ENCODE assay signal across 8 cellular contexts in the genomic region with DNA sequence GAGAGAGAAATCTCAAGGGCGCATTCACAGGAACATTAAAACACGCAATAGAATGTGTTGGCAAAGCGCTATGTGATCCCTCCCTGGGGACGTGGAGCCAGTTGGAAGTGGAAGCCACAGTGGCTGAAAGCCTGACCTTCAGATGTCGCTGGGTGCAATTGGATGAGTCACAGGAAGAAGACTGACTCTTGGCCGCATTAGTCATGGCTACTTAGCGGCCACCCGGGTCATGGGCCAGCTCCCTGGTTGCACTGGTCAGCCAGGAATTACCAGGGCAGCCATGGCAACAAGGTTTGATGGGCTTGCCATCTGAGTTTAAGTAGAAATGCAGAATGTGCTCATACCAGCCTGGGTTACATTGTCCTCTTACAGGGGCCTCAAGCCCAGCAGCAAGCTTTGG.
DNase-seq lines count a peak whose midpoint lies in the region; ATAC-seq, FAIRE-seq and TF ChIP-seq lines count a peak whose summit lies in the region.
"Not testable (repeated sequence)": the region's sequence is repeated elsewhere in the genome, so short reads cannot be mapped to it uniquely, and the experiment has no call there.

No MANE protein-coding gene starts in this region.

- not testable (repeated sequence) for H3K27me3 Mint-ChIP-seq in astrocyte (ENCODE audit: low read depth, unreplicated experiment)

- intact Hi-C loops in left lung (cut with DNase I); posterior vena cava (cut with DNase I): not testable (repeated sequence)

- H4K20me1 ChIP-seq in astrocyte (ENCODE audit: insufficient read depth, low read length), result peaks cover 12% of the 10 kb centered on the region
- not testable (repeated sequence) for H4K20me1 ChIP-seq in fibroblast of lung (ENCODE audit: control insufficient read depth, extremely low read depth, insufficient read depth, low read length)

- H2AFZ ChIP-seq in astrocyte (ENCODE audit: low read depth, low read length); fibroblast of lung (ENCODE audit: low read length): not testable (repeated sequence)

- H3K4me2 ChIP-seq in astrocyte (ENCODE audit: low read length) (peak overlapping the region; percentile 91), fibroblast of lung (ENCODE audit: extremely low read depth, insufficient read depth, low read length) (peak overlapping the region; percentile 23)

- not testable (repeated sequence) for H3K9ac ChIP-seq in astrocyte (ENCODE audit: low read length)
- H3K9ac ChIP-seq in fibroblast of lung (ENCODE audit: insufficient read depth, low read length), result peak overlapping the region; percentile 42

- peak; percentile 75 for DNase-seq in COLO829 (ENCODE audit: low spot score)
- DNase-seq in LHCN-M2 (ENCODE audit: low read depth), result peak; percentile 99
- peak; percentile 91 for DNase-seq in astrocyte (ENCODE audit: low read depth)
- peak; percentile 94 to 98 for DNase-seq in fibroblast of lung (ENCODE audit: low read depth in 2 of 2)
- peak; percentile 68 to 76 for DNase-seq in left lung
- DNase-seq in posterior vena cava (ENCODE audit: low spot score), result peak; percentile 94
- DNase-seq in ureter (ENCODE audit: low spot score), result peak; percentile 56

- H3K4me1 ChIP-seq in astrocyte (ENCODE audit: insufficient read depth, low read length) (peaks cover 14% of the 10 kb centered on the region), fibroblast of lung (ENCODE audit: control insufficient read depth, extremely low read depth, insufficient read depth, low read length) (peaks cover 15% of the 10 kb centered on the region), left lung (peaks cover 4 to 25% of the 10 kb centered on the region in 2 donors)

- H3K27ac ChIP-seq in astrocyte (ENCODE audit: low read depth, low read length) (peak overlapping the region; percentile 17), fibroblast of lung (ENCODE audit: insufficient read depth, low read length) (peak overlapping the region; percentile 97), left lung (peak overlapping the region in 1 of 2 donors; percentile 13)

- not testable (repeated sequence) for H3K79me2 ChIP-seq in astrocyte (ENCODE audit: insufficient read depth, low read length); fibroblast of lung (ENCODE audit: control insufficient read depth, insufficient read depth, low read length)

- H3K4me3 ChIP-seq in astrocyte (ENCODE audit: insufficient read depth, low read depth, low read length); fibroblast of lung (replicated peaks in 1 of 4; ENCODE audit: control extremely low read depth in 1 of 4, insufficient read depth in 1 of 4, low read depth in 3 of 4, low read length in 4 of 4); left lung: not testable (repeated sequence)

- not testable (repeated sequence) for H3K9me3 ChIP-seq in astrocyte (ENCODE audit: insufficient read depth, low read depth, low read length); fibroblast of lung (ENCODE audit: control insufficient read depth, insufficient read depth, low read depth, low read length); left lung

- not testable (repeated sequence) for H3K9me3 Mint-ChIP-seq in astrocyte (ENCODE audit: unreplicated experiment)

- not testable (repeated sequence) for H3K27me3 ChIP-seq in astrocyte (ENCODE audit: insufficient read depth, low read length); fibroblast of lung (ENCODE audit: control insufficient read depth, insufficient read depth, low read length); left lung

- not testable (repeated sequence) for H3K36me3 ChIP-seq in astrocyte (ENCODE audit: insufficient read depth, low read length); fibroblast of lung (ENCODE audit: control insufficient read depth, insufficient read depth, low read length)
- H3K36me3 ChIP-seq in left lung, result peaks cover 0 to 19% of the 10 kb centered on the region in 2 donors

- H3K36me3 Mint-ChIP-seq in astrocyte (ENCODE audit: low read depth, unreplicated experiment), result not testable (repeated sequence)

- not testable (repeated sequence) for TF ChIP-seq CTCF in astrocyte (IDR thresholded peaks at IDR 0.05; ENCODE audit: insufficient read depth, low read depth, low read length); fibroblast of lung (conservative IDR thresholded peaks at IDR 0.05 in 1 of 2, IDR thresholded peaks at IDR 0.05 in 1 of 2; ENCODE audit: low read depth in 1 of 2, low read length in 2 of 2); left lung (IDR thresholded peaks at IDR 0.05)

- H3K4me3 Mint-ChIP-seq in astrocyte (ENCODE audit: unreplicated experiment), result peak overlapping the region; percentile 92

- not testable (repeated sequence) for FAIRE-seq in astrocyte (lab: Jason Lieb, UNC)

- ATAC-seq in SK-N-SH treated with all-trans-retinoic acid at 6 μM for 48 hours, left lung: not testable (repeated sequence)

- peak overlapping the region; percentile 91 for H3K27ac Mint-ChIP-seq in astrocyte (ENCODE audit: unreplicated experiment)

- peaks cover 27% of the 10 kb centered on the region for H3K4me1 Mint-ChIP-seq in astrocyte (ENCODE audit: low read depth, unreplicated experiment)

TF ChIP-seq in SK-N-SH treated with all-trans-retinoic acid at 6 μM for 48 hours, 23 proteins besides CTCF, POLR2A, EP300 and RAD21:
- TF ChIP-seq ISL1 (CRISPR knock-in tag; IDR thresholded peaks at IDR 0.05), result peak; percentile 52; the same call in 1 of the 2 replicates
TF ChIP-seq in SK-N-SH treated with all-trans-retinoic acid at 6 μM for 48 hours: peak in this region for 1; not testable (repeated sequence) for 22.
